11 cellular contexts compared by ENCODE assay signal in the genomic region with DNA sequence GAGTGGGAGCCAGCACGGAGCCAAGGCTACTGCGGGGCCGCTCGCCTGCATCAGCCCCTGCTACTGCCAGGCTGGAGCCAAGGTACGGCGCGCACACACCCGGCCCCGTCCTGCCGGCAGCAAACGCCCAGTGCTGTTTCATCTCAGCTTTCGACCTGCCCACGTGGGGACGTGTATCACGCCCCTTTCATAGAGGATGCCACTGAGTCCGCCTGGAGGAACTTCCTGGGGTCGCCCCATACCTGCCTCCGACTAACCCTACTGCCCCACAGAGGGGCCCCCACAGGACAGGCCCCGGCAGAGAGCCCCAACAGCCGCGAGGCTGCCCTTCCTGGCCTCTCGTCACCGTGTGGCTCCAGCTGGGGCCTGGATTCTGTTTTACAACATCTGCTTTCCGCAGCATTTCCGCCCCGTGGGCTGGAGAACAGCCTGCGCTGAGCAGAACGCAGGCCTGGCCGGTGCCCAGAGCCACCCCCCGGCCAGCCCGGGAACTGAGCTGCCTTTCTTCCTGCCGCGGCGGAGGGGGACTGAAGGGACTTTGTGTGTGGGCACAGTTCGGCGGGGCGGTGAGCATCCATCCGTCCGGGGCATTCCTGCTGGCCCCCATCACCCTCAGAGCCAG. TPM values are rescaled to one million over a fixed set of nuclear protein-coding genes. Genes with fewer than 3 reads are reported as not detected.
DNase-seq lines count a peak whose midpoint lies in the region; ATAC-seq, FAIRE-seq and TF ChIP-seq lines count a peak whose summit lies in the region.
"Had no signal": no experiment of that assay in that cellular context is flagged by ENCODE, and none has a peak within 500 bp of the region (broad histone marks: within the 10 kb centered on the region; RNA-seq: fewer than 3 reads in every experiment).

No MANE protein-coding gene starts in this region.

- peaks cover 16 to 44% (median 26%) of the 10 kb centered on the region in 3 donors for H3K27me3 ChIP-seq in skeletal muscle tissue (ENCODE audit: control insufficient read depth in 3 of 3, insufficient read depth in 3 of 3, low read length in 3 of 3)

- TF ChIP-seq CTCF in GM12865 (IDR thresholded peaks at IDR 0.05; ENCODE audit: insufficient read depth, low read depth, low read length, missing control alignments) (peak; percentile 2), astrocyte of the cerebellum (IDR thresholded peaks at IDR 0.05; ENCODE audit: low read depth, low read length, missing control alignments) (peak; percentile 43)

- in situ Hi-C loops in astrocyte of the cerebellum (cut with HindIII; ENCODE audit: low sequenced_read_pairs): no loop called here

- DNase-seq in GM12865 (ENCODE audit: low read depth): peak; percentile 24
- DNase-seq in astrocyte of the cerebellum (ENCODE audit: low read depth): peak; percentile 23
- peak in 46 of 51 donors; percentile 7 to 82 (median 52) for DNase-seq in hypothalamus (lab: John Stamatoyannopoulos, UW)
- DNase-seq in HTR-8/SVneo (ENCODE audit: insufficient read length, low spot score): no peak
- DNase-seq in GM12891 (ENCODE audit: insufficient read length, low spot score): no peak
- no peak for DNase-seq in NOMO-1 (lab: John Stamatoyannopoulos, UW; ENCODE audit: unreplicated experiment in 2 of 2)
- DNase-seq: activated CD4-positive, alpha-beta T cell treated with anti-CD3 and anti-CD28 coated beads, Interleukin-2, amount 10 ng/mL, durations not matched to agents 7 days and 5 days; gastrocnemius medialis; NCI-H526 treated with DMSO at 0.1 percent for 48 hours had no signal

- no peaks in the 10 kb centered on the region for H3K36me3 ChIP-seq in skeletal muscle tissue (ENCODE audit: control insufficient read depth in 3 of 3, insufficient read depth in 3 of 3, low read length in 3 of 3)
- H3K36me3 ChIP-seq: gastrocnemius medialis had no signal

- H3K4me1 ChIP-seq in skeletal muscle tissue (ENCODE audit: control insufficient read depth in 3 of 3, insufficient read depth in 3 of 3, low read length in 3 of 3): peaks cover 9 to 11% (median 11%) of the 10 kb centered on the region in 3 donors

- no peak overlapping the region for H3K9ac ChIP-seq in skeletal muscle tissue (ENCODE audit: low read depth in 1 of 3, low read length in 3 of 3)

- peak overlapping the region; percentile 54 for H3K27ac ChIP-seq in skeletal muscle tissue (ENCODE audit: low read depth, low read length)

- no peak for FAIRE-seq in HTR-8/SVneo (lab: Jason Lieb, UNC)
- no peak for FAIRE-seq in GM12891 (lab: Jason Lieb, UNC)

- no peak for ATAC-seq in HG03342 (IDR thresholded peaks at IDR 0.05; ENCODE audit: unreplicated experiment)

- H3K4me3 ChIP-seq in GM12865 (ENCODE audit: low read depth, low read length): no peak overlapping the region
- no peak overlapping the region for H3K4me3 ChIP-seq in astrocyte of the cerebellum (ENCODE audit: low read depth, low read length)
- H3K4me3 ChIP-seq in skeletal muscle tissue (ENCODE audit: low read length in 3 of 3): no peak overlapping the region

- H3K9me3 ChIP-seq in skeletal muscle tissue (ENCODE audit: control insufficient read depth in 3 of 3, low read length in 3 of 3): no peaks in the 10 kb centered on the region
- H3K9me3 ChIP-seq: gastrocnemius medialis had no signal

- TF ChIP-seq POLR2A in GM12891 (IDR thresholded peaks at IDR 0.05; ENCODE audit: low read depth, low read length): no peak

TF ChIP-seq in GM12891, 5 proteins besides CTCF, POLR2A, EP300 and RAD21:
- TF ChIP-seq SPI1 (IDR thresholded peaks at IDR 0.05; ENCODE audit: low read depth, low read length) (no peak), TAF1 (IDR thresholded peaks at IDR 0.05; ENCODE audit: low read depth, low read length) (no peak), POLR2AphosphoS5 (IDR thresholded peaks at IDR 0.05; ENCODE audit: low read depth, low read length) (no peak), POU2F2 (IDR thresholded peaks at IDR 0.05; ENCODE audit: low read depth, low read length) (no peak), PAX5 (IDR thresholded peaks at IDR 0.05; ENCODE audit: insufficient read depth, low read length, severe bottlenecking) (no peak)

RNA-seq across cellular contexts. Expression of a gene that starts 22.9 kb away (rescaled TPM):
- total RNA-seq in skeletal muscle tissue: 0.52 TPM
- 0.05 TPM for polyA plus RNA-seq in GM12891 (2012; ENCODE audit: low read depth, missing spikeins)
- total RNA-seq: gastrocnemius medialis had no signal

RNA-seq across cellular contexts. Expression of a gene that starts 27.5 kb away (rescaled TPM):
- total RNA-seq in skeletal muscle tissue: 17.2 TPM
- polyA plus RNA-seq in GM12891 (2012; ENCODE audit: low read depth, missing spikeins): 0.21 TPM

Comparison
In these comparisons a context has a peak if more than half of its experiments do, and no peak if none do; other contexts are left out.
1. DNase-seq: peak in GM12865 (single experiment), astrocyte of the cerebellum (single experiment) and hypothalamus (46 of 51); none in HTR-8/SVneo (single experiment), GM12891 (single experiment) and NOMO-1 (0 of 2).